In the genomic region with DNA sequence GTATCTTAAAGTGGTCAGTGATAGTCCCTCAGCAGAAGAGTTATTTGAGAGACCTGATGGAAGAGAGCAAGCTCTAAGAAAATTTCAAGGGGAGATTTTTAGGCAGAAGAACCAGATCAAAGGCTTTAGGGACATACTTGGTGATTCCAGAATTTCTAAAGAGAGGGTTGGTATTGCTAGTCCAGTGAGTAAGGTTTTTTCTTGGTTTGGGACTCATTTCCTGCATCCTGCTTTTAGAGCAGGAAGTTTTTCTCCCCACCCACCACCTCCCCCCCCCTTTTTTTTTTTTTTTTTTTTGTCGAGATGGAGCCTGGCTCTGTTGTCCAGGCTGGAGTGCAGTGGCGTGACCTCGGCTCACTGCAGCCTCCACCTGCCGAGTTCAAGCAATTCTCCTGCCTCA, we compare ENCODE assay signal across 14 cellular contexts.
"Had no signal": no experiment of that assay in that cellular context is flagged by ENCODE, and none has a peak within 500 bp of the region (broad histone marks: within the 10 kb centered on the region; RNA-seq: fewer than 3 reads in every experiment).

No MANE protein-coding gene starts in this region.

- H3K4me1 Mint-ChIP-seq: activated CD8-positive, alpha-beta memory T cell treated with anti-CD3 and anti-CD28 coated beads, Interleukin-2, amount 10 ng/mL, durations not matched to agents 7 days and 5 days; stimulated activated effector memory CD8-positive, alpha-beta T cell treated with anti-CD3 and anti-CD28 coated beads, Interleukin-12 subunit alpha, Interleukin-12 subunit beta, amount 100 ng/mL, for 72 hours had no signal

- H3K27ac Mint-ChIP-seq: activated CD8-positive, alpha-beta memory T cell treated with anti-CD3 and anti-CD28 coated beads, Interleukin-2, amount 10 ng/mL, durations not matched to agents 7 days and 5 days; stimulated activated effector memory CD8-positive, alpha-beta T cell treated with anti-CD3 and anti-CD28 coated beads, Interleukin-12 subunit alpha, Interleukin-12 subunit beta, amount 100 ng/mL, for 72 hours; type B pancreatic cell had no signal

- DNase-seq: activated CD4-positive, CD25-positive, alpha-beta regulatory T cell; activated CD8-positive, alpha-beta memory T cell treated with anti-CD3 and anti-CD28 coated beads, Interleukin-2, amount 10 ng/mL, durations not matched to agents 7 days and 5 days; activated gamma-delta T cell treated with Interleukin-2 at 50 U/mL for 16 hours; activated T-cell treated with anti-CD3 and anti-CD28 coated beads, Interleukin-2, amount 50 U/mL, for 4 hours; effector CD4-positive, alpha-beta T cell; kidney; left ventricle myocardium superior; posterior cingulate gyrus; right cardiac atrium; small intestine; T-helper 2 cell had no signal

- H3K9me3 Mint-ChIP-seq: activated T-cell treated with anti-CD3 and anti-CD28 coated beads, Interleukin-2, amount 50 U/mL, for 4 hours; stimulated activated effector memory CD8-positive, alpha-beta T cell treated with anti-CD3 and anti-CD28 coated beads, Interleukin-12 subunit alpha, Interleukin-12 subunit beta, amount 100 ng/mL, for 72 hours; type B pancreatic cell had no signal

- H3K9me3 ChIP-seq: suprapubic skin had no signal

- H3K4me3 Mint-ChIP-seq: activated CD8-positive, alpha-beta memory T cell treated with anti-CD3 and anti-CD28 coated beads, Interleukin-2, amount 10 ng/mL, durations not matched to agents 7 days and 5 days; activated T-cell treated with anti-CD3 and anti-CD28 coated beads, Interleukin-2, amount 50 U/mL, for 4 hours; stimulated activated effector memory CD8-positive, alpha-beta T cell treated with anti-CD3 and anti-CD28 coated beads, Interleukin-12 subunit alpha, Interleukin-12 subunit beta, amount 100 ng/mL, for 72 hours; type B pancreatic cell had no signal

- ATAC-seq: activated CD8-positive, alpha-beta memory T cell treated with anti-CD3 and anti-CD28 coated beads, Interleukin-2, amount 10 ng/mL, durations not matched to agents 7 days and 5 days; activated T-cell treated with anti-CD3 and anti-CD28 coated beads, Interleukin-2, amount 50 U/mL, for 4 hours; left ventricle myocardium superior; stimulated activated effector memory CD8-positive, alpha-beta T cell treated with anti-CD3 and anti-CD28 coated beads, Interleukin-12 subunit alpha, Interleukin-12 subunit beta, amount 100 ng/mL, for 72 hours had no signal

- H3K27me3 Mint-ChIP-seq: activated CD8-positive, alpha-beta memory T cell treated with anti-CD3 and anti-CD28 coated beads, Interleukin-2, amount 10 ng/mL, durations not matched to agents 7 days and 5 days; type B pancreatic cell had no signal
